Comparison of ENCODE assay signal across 24 cellular contexts in the genomic region with DNA sequence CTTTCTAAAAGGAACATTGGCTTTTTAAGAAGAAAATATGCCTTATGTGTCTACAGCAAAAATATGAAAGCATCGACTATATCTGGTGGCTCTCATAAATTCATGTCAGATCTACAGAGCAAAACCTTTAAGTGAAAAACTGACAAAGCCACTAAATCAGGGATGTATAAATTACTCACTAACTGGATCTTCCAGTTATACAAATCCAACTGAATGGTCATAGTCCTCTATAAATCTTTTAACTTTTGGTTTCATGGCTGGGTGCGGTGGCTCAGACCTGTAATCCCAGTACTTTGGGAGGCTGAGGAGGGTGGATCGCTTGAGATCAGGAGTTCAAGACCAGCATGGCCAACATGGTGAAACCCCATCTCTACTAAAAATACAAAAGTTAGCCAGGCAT. TPM values are rescaled to one million over a fixed set of nuclear protein-coding genes. Genes with fewer than 3 reads are reported as not detected.
DNase-seq lines count a peak whose midpoint lies in the region; ATAC-seq and TF ChIP-seq lines count a peak whose summit lies in the region.
"Had no signal": no experiment of that assay in that cellular context is flagged by ENCODE, and none has a peak within 500 bp of the region (broad histone marks: within the 10 kb centered on the region; RNA-seq: fewer than 3 reads in every experiment).

No MANE protein-coding gene starts in this region.

- H3K79me2 ChIP-seq in PC-3 (ENCODE audit: low read length): no peaks in the 10 kb centered on the region

- no peaks in the 10 kb centered on the region for H4K20me1 ChIP-seq in PC-3 (ENCODE audit: low read length)

- H3K36me3 Mint-ChIP-seq in activated naive CD4-positive, alpha-beta T cell treated with anti-CD3 and anti-CD28 coated beads, Interleukin-2, amount 50 U/mL, for 24 hours: no peaks in the 10 kb centered on the region
- peaks cover 37% of the 10 kb centered on the region for H3K36me3 Mint-ChIP-seq in activated naive CD8-positive, alpha-beta T cell treated with anti-CD3 and anti-CD28 coated beads, Interleukin-2, amount 10 ng/mL, durations not matched to agents 7 days and 5 days
- H3K36me3 Mint-ChIP-seq: stimulated activated naive B cell treated with anti-CD40 and anti-IgM and Interleukin-4, amounts not matched to agents 10 μg/mL and 1 μg/mL and 100 μg/mL, for 72 hours had no signal

- peaks cover 45% of the 10 kb centered on the region for H3K4me1 Mint-ChIP-seq in activated naive CD4-positive, alpha-beta T cell treated with anti-CD3 and anti-CD28 coated beads, Interleukin-2, amount 50 U/mL, for 24 hours
- peaks cover 50% of the 10 kb centered on the region for H3K4me1 Mint-ChIP-seq in activated naive CD8-positive, alpha-beta T cell treated with anti-CD3 and anti-CD28 coated beads, Interleukin-2, amount 10 ng/mL, durations not matched to agents 7 days and 5 days
- H3K4me1 Mint-ChIP-seq in stimulated activated naive CD8-positive, alpha-beta T cell treated with anti-CD3 and anti-CD28 coated beads, Interleukin-15, amount 100 ng/mL, for 72 hours: peaks cover 41% of the 10 kb centered on the region
- H3K4me1 Mint-ChIP-seq: stimulated activated naive B cell treated with anti-CD40 and anti-IgM and Interleukin-4, amounts not matched to agents 10 μg/mL and 1 μg/mL and 100 μg/mL, for 72 hours had no signal

- no peak for TF ChIP-seq CTCF in PC-3 (conservative IDR thresholded peaks at IDR 0.05; ENCODE audit: low read depth, low read length)

- POLR2A ChIA-PET in PC-3 (lab: Charles Lee; ENCODE audit: unreplicated experiment): no interaction called here
- POLR2A ChIA-PET in activated naive CD8-positive, alpha-beta T cell treated with anti-CD3 and anti-CD28 coated beads, Interleukin-2, amount 10 ng/mL, durations not matched to agents 7 days and 5 days (lab: Charles Lee): interaction anchor here (0.7 to 2.5 kb wide), 3 partner anchors 11 to 28 kb away, joined by 3 to 7 read pairs (median 5); no protein-coding TSS in a partner anchor

- no peaks in the 10 kb centered on the region for H3K9me2 ChIP-seq in PC-3 (replicated peaks; ENCODE audit: low read length)

- H3K4me1 ChIP-seq in PC-3 (ENCODE audit: insufficient read depth, low read length): no peaks in the 10 kb centered on the region
- H3K4me1 ChIP-seq: colonic mucosa, HAP-1, thyroid gland had no signal

- CTCF ChIA-PET in PC-3 (lab: Charles Lee): no interaction called here

- ATAC-seq in PC-3 (no peak), GM21529 (IDR thresholded peaks at IDR 0.05; ENCODE audit: unreplicated experiment) (no peak)
- ATAC-seq in activated naive CD8-positive, alpha-beta T cell treated with anti-CD3 and anti-CD28 coated beads, Interleukin-2, amount 10 ng/mL, durations not matched to agents 7 days and 5 days (ENCODE audit: low read depth): peak; percentile 24
- ATAC-seq in stimulated activated naive CD8-positive, alpha-beta T cell treated with anti-CD3 and anti-CD28 coated beads, Interleukin-15, amount 100 ng/mL, for 72 hours: peak; percentile 32
- ATAC-seq: stimulated activated naive B cell treated with anti-CD40 and anti-IgM and Interleukin-4, amounts not matched to agents 10 μg/mL and 1 μg/mL and 100 μg/mL, for 72 hours had no signal

- peak overlapping the region; percentile 51 for H3K4me3 Mint-ChIP-seq in activated naive CD4-positive, alpha-beta T cell treated with anti-CD3 and anti-CD28 coated beads, Interleukin-2, amount 50 U/mL, for 24 hours
- peak overlapping the region; percentile 75 for H3K4me3 Mint-ChIP-seq in activated naive CD8-positive, alpha-beta T cell treated with anti-CD3 and anti-CD28 coated beads, Interleukin-2, amount 10 ng/mL, durations not matched to agents 7 days and 5 days
- peak overlapping the region in 1 of 2 donors; percentile 41 for H3K4me3 Mint-ChIP-seq in stimulated activated naive CD8-positive, alpha-beta T cell treated with anti-CD3 and anti-CD28 coated beads, Interleukin-15, amount 100 ng/mL, for 72 hours
- H3K4me3 Mint-ChIP-seq: endodermal cell; stimulated activated naive B cell treated with anti-CD40 and anti-IgM and Interleukin-4, amounts not matched to agents 10 μg/mL and 1 μg/mL and 100 μg/mL, for 72 hours had no signal

- no peaks in the 10 kb centered on the region for H3K27me3 ChIP-seq in PC-3 (ENCODE audit: low read length)
- H3K27me3 ChIP-seq: brain microvascular endothelial cell, colonic mucosa, thyroid gland had no signal

- no TSS peak for BruUV-seq in PC-3 (replicated peaks; lab: Mats Ljungman, UMichigan)

- no peak for DNase-seq in activated naive CD4-positive, alpha-beta T cell treated with Interleukin-2 at 50 U/mL for 16 hours
- peak; percentile 41 for DNase-seq in PC-3
- no peak for DNase-seq in activated naive CD8-positive, alpha-beta T cell treated with anti-CD3 and anti-CD28 coated beads, Interleukin-2, amount 10 ng/mL, durations not matched to agents 7 days and 5 days
- DNase-seq in stimulated activated naive CD8-positive, alpha-beta T cell treated with anti-CD3 and anti-CD28 coated beads, Interleukin-15, amount 100 ng/mL, for 72 hours: no peak
- DNase-seq in hepatic stellate cell (ENCODE audit: low spot score): no peak
- no peak for DNase-seq in NCI-H2227 (lab: John Stamatoyannopoulos, UW; ENCODE audit: unreplicated experiment)
- DNase-seq: activated CD8-positive, alpha-beta memory T cell treated with anti-CD3 and anti-CD28 coated beads, Interleukin-2, amount 50 U/mL, for 48 hours; brain microvascular endothelial cell; colonic mucosa; endodermal cell; kidney glomerular epithelial cell; NCI-H146; NCI-H526 treated with DMSO at 0.1 percent for 48 hours; stimulated activated CD4-positive, alpha-beta T cell treated with anti-CD3 and anti-CD28 coated beads, Interleukin-2, amount 100 ng/mL, for 24 hours; stimulated activated naive B cell treated with anti-CD40 and anti-IgM and Interleukin-4, amounts not matched to agents 10 μg/mL and 1 μg/mL and 100 μg/mL, for 72 hours; thyroid gland had no signal

- H3K9ac ChIP-seq in PC-3 (ENCODE audit: low read length): no peak overlapping the region

- no peak overlapping the region for H3K4me2 ChIP-seq in PC-3 (ENCODE audit: low read length)

- no peak overlapping the region for H3K27ac ChIP-seq in PC-3 (ENCODE audit: low read length)
- H3K27ac ChIP-seq: brain microvascular endothelial cell, colonic mucosa, thyroid gland had no signal

- peak overlapping the region; percentile 73 for H3K27ac Mint-ChIP-seq in activated naive CD4-positive, alpha-beta T cell treated with anti-CD3 and anti-CD28 coated beads, Interleukin-2, amount 50 U/mL, for 24 hours
- peak overlapping the region; percentile 90 for H3K27ac Mint-ChIP-seq in activated naive CD8-positive, alpha-beta T cell treated with anti-CD3 and anti-CD28 coated beads, Interleukin-2, amount 10 ng/mL, durations not matched to agents 7 days and 5 days
- peak overlapping the region in 1 of 2 donors; percentile 8 for H3K27ac Mint-ChIP-seq in stimulated activated naive CD8-positive, alpha-beta T cell treated with anti-CD3 and anti-CD28 coated beads, Interleukin-15, amount 100 ng/mL, for 72 hours
- H3K27ac Mint-ChIP-seq: endodermal cell; stimulated activated naive B cell treated with anti-CD40 and anti-IgM and Interleukin-4, amounts not matched to agents 10 μg/mL and 1 μg/mL and 100 μg/mL, for 72 hours had no signal

- no peaks in the 10 kb centered on the region for H3F3A ChIP-seq in PC-3 (ENCODE audit: low read length, unreplicated experiment)

- H2AFZ ChIP-seq in PC-3 (ENCODE audit: low read length): no peak overlapping the region

- no peak overlapping the region for H3K4me3 ChIP-seq in PC-3 (ENCODE audit: low read length)
- H3K4me3 ChIP-seq: colonic mucosa, HAP-1, lung, thyroid gland had no signal

- H3K9me3 ChIP-seq in PC-3 (ENCODE audit: low read length): no peaks in the 10 kb centered on the region
- H3K9me3 ChIP-seq: colonic mucosa, HAP-1, thyroid gland had no signal

- no peaks in the 10 kb centered on the region for H3K9me3 Mint-ChIP-seq in activated naive CD4-positive, alpha-beta T cell treated with anti-CD3 and anti-CD28 coated beads, Interleukin-2, amount 50 U/mL, for 24 hours
- peaks cover 16% of the 10 kb centered on the region for H3K9me3 Mint-ChIP-seq in activated naive CD8-positive, alpha-beta T cell treated with anti-CD3 and anti-CD28 coated beads, Interleukin-2, amount 10 ng/mL, durations not matched to agents 7 days and 5 days
- peaks cover under 1 to 8% of the 10 kb centered on the region in 2 donors for H3K9me3 Mint-ChIP-seq in stimulated activated naive CD8-positive, alpha-beta T cell treated with anti-CD3 and anti-CD28 coated beads, Interleukin-15, amount 100 ng/mL, for 72 hours
- H3K9me3 Mint-ChIP-seq: stimulated activated naive B cell treated with anti-CD40 and anti-IgM and Interleukin-4, amounts not matched to agents 10 μg/mL and 1 μg/mL and 100 μg/mL, for 72 hours had no signal

- no peaks in the 10 kb centered on the region for H3K36me3 ChIP-seq in PC-3 (ENCODE audit: low read depth, low read length)
- H3K36me3 ChIP-seq: brain microvascular endothelial cell, colonic mucosa, HAP-1, thyroid gland had no signal

- no peaks in the 10 kb centered on the region for H3K27me3 Mint-ChIP-seq in activated naive CD4-positive, alpha-beta T cell treated with anti-CD3 and anti-CD28 coated beads, Interleukin-2, amount 50 U/mL, for 24 hours
- H3K27me3 Mint-ChIP-seq in activated naive CD8-positive, alpha-beta T cell treated with anti-CD3 and anti-CD28 coated beads, Interleukin-2, amount 10 ng/mL, durations not matched to agents 7 days and 5 days: no peaks in the 10 kb centered on the region
- H3K27me3 Mint-ChIP-seq in stimulated activated naive CD8-positive, alpha-beta T cell treated with anti-CD3 and anti-CD28 coated beads, Interleukin-15, amount 100 ng/mL, for 72 hours: no peaks in the 10 kb centered on the region

- intact Hi-C loops in PC-3 (cut with micrococcal nuclease): no loop called here

RNA-seq across cellular contexts. Expression of a gene that starts 29.2 kb away (rescaled TPM):
- not detected in 2 replicates for total RNA-seq in PC-3 (2014; rRNA removed)
- 100 to 1,000 TPM; 242 to 250 TPM for total RNA-seq in activated naive CD8-positive, alpha-beta T cell treated with anti-CD3 and anti-CD28 coated beads, Interleukin-2, amount 10 ng/mL, durations not matched to agents 7 days and 5 days
- total RNA-seq: glomerular endothelial cell, RPMI7951, SK-MEL-5 had no signal

RNA-seq across cellular contexts. Expression of a gene that starts 49.2 kb away (rescaled TPM):
- not detected in 2 replicates for total RNA-seq in PC-3 (2014; rRNA removed)
- 10 to 100 TPM; 60.4 to 72.4 TPM for total RNA-seq in activated naive CD8-positive, alpha-beta T cell treated with anti-CD3 and anti-CD28 coated beads, Interleukin-2, amount 10 ng/mL, durations not matched to agents 7 days and 5 days
- total RNA-seq: glomerular endothelial cell, pulmonary artery endothelial cell, RPMI7951, SK-MEL-5 had no signal

Comparison
In these comparisons a context has a peak if more than half of its experiments do, and no peak if none do; other contexts are left out.
1. ATAC-seq: peak in activated naive CD8-positive, alpha-beta T cell treated with anti-CD3 and anti-CD28 coated beads, Interleukin-2, amount 10 ng/mL, durations not matched to agents 7 days and 5 days (single experiment) and stimulated activated naive CD8-positive, alpha-beta T cell treated with anti-CD3 and anti-CD28 coated beads, Interleukin-15, amount 100 ng/mL, for 72 hours (single experiment); none in PC-3 (single experiment) and GM21529 (single experiment).
2. RNA of a gene that starts 29.2 kb away (total RNA-seq): 242 to 250 TPM in activated naive CD8-positive, alpha-beta T cell treated with anti-CD3 and anti-CD28 coated beads, Interleukin-2, amount 10 ng/mL, durations not matched to agents 7 days and 5 days; not detected in PC-3; every median in the first group is over 100 times any median in the second.
3. RNA of a gene that starts 49.2 kb away (total RNA-seq): 60.4 to 72.4 TPM in activated naive CD8-positive, alpha-beta T cell treated with anti-CD3 and anti-CD28 coated beads, Interleukin-2, amount 10 ng/mL, durations not matched to agents 7 days and 5 days; not detected in PC-3; every median in the first group is over 10 times any median in the second.